ENCODE assay signal across 13 cellular contexts in genomic region chr17:81935709-81936084, GRCh38. TPM values are rescaled to one million over a fixed set of nuclear protein-coding genes. Genes with fewer than 3 reads are reported as not detected.
DNase-seq lines count a peak whose midpoint lies in the region; ATAC-seq, FAIRE-seq and TF ChIP-seq lines count a peak whose summit lies in the region.
"Had no signal": no experiment of that assay in that cellular context is flagged by ENCODE, and none has a peak within 500 bp of the region (broad histone marks: within the 10 kb centered on the region; RNA-seq: fewer than 3 reads in every experiment).

No MANE protein-coding gene starts in this region.

- CTCF ChIA-PET in activated CD4-positive, alpha-beta memory T cell treated with anti-CD3 and anti-CD28 coated beads for 36 hours (lab: Charles Lee): interaction anchor here (0.8 to 1.0 kb wide), 2 partner anchors 24 kb away, joined by 3 to 4 read pairs; no protein-coding TSS in a partner anchor

- H3K36me3 Mint-ChIP-seq in activated CD4-positive, alpha-beta memory T cell treated with anti-CD3 and anti-CD28 coated beads for 36 hours: peaks cover 32% of the 10 kb centered on the region
- no peaks in the 10 kb centered on the region for H3K36me3 Mint-ChIP-seq in immature natural killer cell

- H3K79me2 ChIP-seq in ACC112 (ENCODE audit: control insufficient read depth, insufficient read depth, low read length, unreplicated experiment): peaks cover 4% of the 10 kb centered on the region

- H3K27ac ChIP-seq in ACC112 (ENCODE audit: low read depth, low read length): no peak overlapping the region
- H3K27ac ChIP-seq: upper lobe of left lung had no signal

- no peak for TF ChIP-seq CTCF in GM06990 (IDR thresholded peaks at IDR 0.05; ENCODE audit: insufficient read depth, low read length, poor library complexity, severe bottlenecking)

- no peaks in the 10 kb centered on the region for H3K36me3 ChIP-seq in ACC112 (ENCODE audit: insufficient read depth, low read length)
- peaks cover 8% of the 10 kb centered on the region for H3K36me3 ChIP-seq in GM06990 (ENCODE audit: control insufficient read depth, insufficient read depth, low read length)
- H3K36me3 ChIP-seq: upper lobe of left lung had no signal

- no peak for FAIRE-seq in frontal cortex (lab: Jason Lieb, UNC)
- FAIRE-seq: endometrium had no signal

- H3K4me3 Mint-ChIP-seq in activated CD4-positive, alpha-beta memory T cell treated with anti-CD3 and anti-CD28 coated beads for 36 hours: peak overlapping the region; percentile 84
- H3K4me3 Mint-ChIP-seq in immature natural killer cell: peak overlapping the region in 4 of 5 donors; percentile 18 to 59 (median 42)

- H3K4me3 ChIP-seq in ACC112 (ENCODE audit: low read depth, low read length) (peak overlapping the region; percentile 89), GM06990 (replicated peaks; ENCODE audit: low read depth, low read length) (peak overlapping the region; percentile 42)

- ATAC-seq in GM21723 (IDR thresholded peaks at IDR 0.05; ENCODE audit: unreplicated experiment): no peak

- no peak overlapping the region for H2AFZ ChIP-seq in ACC112 (ENCODE audit: low read length, unreplicated experiment)

- POLR2A ChIA-PET in activated CD4-positive, alpha-beta memory T cell treated with anti-CD3 and anti-CD28 coated beads for 36 hours (lab: Charles Lee): no interaction called here

- H3K27me3 Mint-ChIP-seq in activated CD4-positive, alpha-beta memory T cell treated with anti-CD3 and anti-CD28 coated beads for 36 hours: peaks cover 1% of the 10 kb centered on the region
- peaks cover 0 to 6% (median 2%) of the 10 kb centered on the region in 3 donors for H3K27me3 Mint-ChIP-seq in immature natural killer cell (ENCODE audit: low read depth in 3 of 3)

- H3K4me1 Mint-ChIP-seq in activated CD4-positive, alpha-beta memory T cell treated with anti-CD3 and anti-CD28 coated beads for 36 hours (ENCODE audit: low read depth): peaks cover 10% of the 10 kb centered on the region
- H3K4me1 Mint-ChIP-seq in immature natural killer cell: peaks cover 0 to 10% of the 10 kb centered on the region in 2 donors

- no peaks in the 10 kb centered on the region for H3K4me1 ChIP-seq in ACC112 (ENCODE audit: control insufficient read depth, insufficient read depth, low read length, unreplicated experiment)

- H3K9me3 Mint-ChIP-seq in activated CD4-positive, alpha-beta memory T cell treated with anti-CD3 and anti-CD28 coated beads for 36 hours: no peaks in the 10 kb centered on the region
- H3K9me3 Mint-ChIP-seq in immature natural killer cell: no peaks in the 10 kb centered on the region

- H3K27me3 ChIP-seq in ACC112 (ENCODE audit: insufficient read depth, low read length) (no peaks in the 10 kb centered on the region), GM06990 (replicated peaks; ENCODE audit: control insufficient read depth, insufficient read depth, low read length) (no peaks in the 10 kb centered on the region)

- DNase-seq in GM06990 (ENCODE audit: extremely low read depth, insufficient read length) (no peak), immature natural killer cell (no peak), D341Med (ENCODE audit: low spot score) (no peak), frontal cortex (ENCODE audit: low spot score in 2 of 2) (no peak), kidney tubule cell (ENCODE audit: low spot score) (no peak)
- no peak for DNase-seq in activated CD4-positive, alpha-beta memory T cell treated with anti-CD3 and anti-CD28 coated beads for 36 hours
- DNase-seq: activated gamma-delta T cell treated with Interleukin-2 at 50 U/mL for 16 hours, SW 1271 had no signal

- no peak overlapping the region for H3K27ac Mint-ChIP-seq in activated CD4-positive, alpha-beta memory T cell treated with anti-CD3 and anti-CD28 coated beads for 36 hours
- H3K27ac Mint-ChIP-seq in immature natural killer cell: peak overlapping the region in 1 of 6 donors; percentile 35

- intact Hi-C loops in activated CD4-positive, alpha-beta memory T cell treated with anti-CD3 and anti-CD28 coated beads for 36 hours (cut with micrococcal nuclease): loop anchor here (2.0 kb wide), 1 partner anchor 41 kb away; the partner anchor contains the start of gene ASPSCR1

RNA-seq across cellular contexts. Expression of gene PYCR1, which starts 1.4 kb away (rescaled TPM):
- 10 to 100 TPM; 88.9 to 89.8 TPM for total RNA-seq in activated CD4-positive, alpha-beta memory T cell treated with anti-CD3 and anti-CD28 coated beads for 36 hours
- polyA plus RNA-seq in immature natural killer cell: 1 to 10 TPM; 1.1 to 3.3 (median 1.9) TPM
- total RNA-seq in frontal cortex: 15.9 TPM

RNA-seq across cellular contexts. Expression of gene MAFG, which starts 8.2 kb away (rescaled TPM):
- total RNA-seq in activated CD4-positive, alpha-beta memory T cell treated with anti-CD3 and anti-CD28 coated beads for 36 hours: 10 to 100 TPM; 23.4 to 24.1 TPM
- polyA plus RNA-seq in immature natural killer cell: 1 to 10 TPM; 1.1 to 4.8 (median 1.3) TPM
- total RNA-seq in frontal cortex: 13.9 TPM

RNA-seq across cellular contexts. Expression of gene MYADML2, which starts 11.3 kb away (rescaled TPM):
- total RNA-seq in activated CD4-positive, alpha-beta memory T cell treated with anti-CD3 and anti-CD28 coated beads for 36 hours: not detected
- not detected for polyA plus RNA-seq in immature natural killer cell
- total RNA-seq in frontal cortex: 0.41 TPM
- total RNA-seq: omental fat pad, upper lobe of left lung had no signal

RNA-seq across cellular contexts. Expression of gene SIRT7, which starts 17.7 kb away (rescaled TPM):
- 10 to 100 TPM; 32.0 to 33.1 TPM for total RNA-seq in activated CD4-positive, alpha-beta memory T cell treated with anti-CD3 and anti-CD28 coated beads for 36 hours
- 10 to 100 TPM; 27.2 to 54.7 (median 36.2) TPM for polyA plus RNA-seq in immature natural killer cell
- 8.6 TPM for total RNA-seq in frontal cortex

RNA-seq across cellular contexts. Expression of gene PCYT2, which starts 24.5 kb away (rescaled TPM):
- total RNA-seq in activated CD4-positive, alpha-beta memory T cell treated with anti-CD3 and anti-CD28 coated beads for 36 hours: 10 to 100 TPM; 28.8 to 29.7 TPM
- 10 to 100 TPM; 44.7 to 59.6 (median 49.5) TPM for polyA plus RNA-seq in immature natural killer cell
- total RNA-seq in frontal cortex: 28.9 TPM
